Comparison of ENCODE assay signal across 12 cellular contexts in the genomic region with DNA sequence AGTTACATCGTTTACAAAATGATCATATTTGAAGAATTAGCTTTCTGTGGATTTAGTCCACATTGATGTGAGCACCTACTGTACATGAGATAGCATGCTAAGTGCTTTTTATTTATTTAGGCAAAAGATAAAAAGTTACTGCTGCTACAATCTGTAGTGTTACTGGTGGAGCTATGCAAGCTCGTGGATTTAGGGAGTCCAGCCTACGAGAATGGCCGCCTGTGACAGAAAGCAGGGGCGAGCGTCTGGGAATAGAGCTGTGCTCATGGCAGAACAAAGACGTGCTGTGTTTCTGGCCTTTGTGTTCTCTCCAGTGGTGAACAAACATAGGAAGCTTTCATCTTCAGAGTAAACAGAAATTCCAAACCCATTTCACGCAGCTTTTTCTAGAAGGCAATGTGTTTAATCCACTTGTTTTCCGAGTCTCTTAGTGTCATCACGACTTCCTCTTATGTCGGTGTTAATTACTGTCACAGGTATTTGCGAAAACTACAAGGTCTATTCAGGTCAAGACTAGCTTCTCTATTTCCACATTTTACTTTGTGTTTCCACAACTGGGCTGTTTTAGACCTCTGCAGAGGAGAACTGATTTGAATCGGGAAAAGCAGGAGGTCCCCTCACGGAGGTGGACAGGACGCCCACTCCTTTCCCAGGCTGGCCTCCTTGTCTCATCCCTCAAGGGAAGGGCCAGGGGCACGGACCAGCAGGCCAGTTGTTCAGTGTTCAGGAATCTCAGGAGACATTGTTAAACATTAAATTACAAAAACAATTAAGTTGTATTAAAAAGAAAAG.
DNase-seq lines count a peak whose midpoint lies in the region; ATAC-seq, FAIRE-seq and TF ChIP-seq lines count a peak whose summit lies in the region.
"Had no signal": no experiment of that assay in that cellular context is flagged by ENCODE, and none has a peak within 500 bp of the region (broad histone marks: within the 10 kb centered on the region; RNA-seq: fewer than 3 reads in every experiment).

No MANE protein-coding gene starts in this region.

- peaks cover 9% of the 10 kb centered on the region for H3K9me3 Mint-ChIP-seq in chondrocyte (ENCODE audit: low read depth)
- H3K9me3 Mint-ChIP-seq in activated T-helper 17 cell treated with anti-CD3 and anti-CD28 coated beads, Interleukin-2, amount 50 U/mL, for 72 hours: no peaks in the 10 kb centered on the region
- H3K9me3 Mint-ChIP-seq: activated naive CD8-positive, alpha-beta T cell treated with anti-CD3 and anti-CD28 coated beads, Interleukin-2, amount 10 ng/mL, durations not matched to agents 7 days and 5 days; naive thymus-derived CD4-positive, alpha-beta T cell; stimulated activated naive CD8-positive, alpha-beta T cell treated with anti-CD3 and anti-CD28 coated beads, Interleukin-15, amount 100 ng/mL, for 72 hours had no signal

- FAIRE-seq in frontal cortex (lab: Jason Lieb, UNC): peak; percentile 81

- peaks cover 16% of the 10 kb centered on the region for H3K4me1 Mint-ChIP-seq in chondrocyte (ENCODE audit: low read depth)
- H3K4me1 Mint-ChIP-seq in activated T-helper 17 cell treated with anti-CD3 and anti-CD28 coated beads, Interleukin-2, amount 50 U/mL, for 72 hours: peaks cover 9% of the 10 kb centered on the region

- no peak overlapping the region for H3K27ac Mint-ChIP-seq in chondrocyte (ENCODE audit: unreplicated experiment)
- no peak overlapping the region for H3K27ac Mint-ChIP-seq in activated T-helper 17 cell treated with anti-CD3 and anti-CD28 coated beads, Interleukin-2, amount 50 U/mL, for 72 hours
- H3K27ac Mint-ChIP-seq: activated naive CD8-positive, alpha-beta T cell treated with anti-CD3 and anti-CD28 coated beads, Interleukin-2, amount 10 ng/mL, durations not matched to agents 7 days and 5 days; B cell; stimulated activated naive CD8-positive, alpha-beta T cell treated with anti-CD3 and anti-CD28 coated beads, Interleukin-15, amount 100 ng/mL, for 72 hours had no signal

- DNase-seq in G401 (ENCODE audit: low spot score): peak; percentile 8
- DNase-seq in NCI-H748 (lab: John Stamatoyannopoulos, UW; ENCODE audit: unreplicated experiment): peak; percentile 93
- peak; percentile 77 to 78 for DNase-seq in frontal cortex (ENCODE audit: low spot score in 2 of 2)
- peak; percentile 99 for DNase-seq in pons (ENCODE audit: low spot score)
- no peak for DNase-seq in chondrocyte (ENCODE audit: low spot score)
- no peak for DNase-seq in activated naive CD4-positive, alpha-beta T cell treated with anti-CD3 and anti-CD28 coated beads, Interleukin-2, amount 50 U/mL, for 16 hours
- DNase-seq: activated naive CD8-positive, alpha-beta T cell treated with anti-CD3 and anti-CD28 coated beads, Interleukin-2, amount 10 ng/mL, durations not matched to agents 7 days and 5 days; naive thymus-derived CD4-positive, alpha-beta T cell; stimulated activated naive CD8-positive, alpha-beta T cell treated with anti-CD3 and anti-CD28 coated beads, Interleukin-15, amount 100 ng/mL, for 72 hours had no signal

- no peak for TF ChIP-seq CTCF in chondrocyte (IDR thresholded peaks at IDR 0.05)

- H3K27me3 Mint-ChIP-seq in chondrocyte (ENCODE audit: low read depth): no peaks in the 10 kb centered on the region
- H3K27me3 Mint-ChIP-seq in activated T-helper 17 cell treated with anti-CD3 and anti-CD28 coated beads, Interleukin-2, amount 50 U/mL, for 72 hours: no peaks in the 10 kb centered on the region
- H3K27me3 Mint-ChIP-seq: activated naive CD8-positive, alpha-beta T cell treated with anti-CD3 and anti-CD28 coated beads, Interleukin-2, amount 10 ng/mL, durations not matched to agents 7 days and 5 days; B cell; naive thymus-derived CD4-positive, alpha-beta T cell; stimulated activated naive CD8-positive, alpha-beta T cell treated with anti-CD3 and anti-CD28 coated beads, Interleukin-15, amount 100 ng/mL, for 72 hours had no signal

- H3K36me3 Mint-ChIP-seq in chondrocyte (ENCODE audit: low read depth): no peaks in the 10 kb centered on the region
- H3K36me3 Mint-ChIP-seq in activated T-helper 17 cell treated with anti-CD3 and anti-CD28 coated beads, Interleukin-2, amount 50 U/mL, for 72 hours (ENCODE audit: low read depth): no peaks in the 10 kb centered on the region
- H3K36me3 Mint-ChIP-seq: activated naive CD8-positive, alpha-beta T cell treated with anti-CD3 and anti-CD28 coated beads, Interleukin-2, amount 10 ng/mL, durations not matched to agents 7 days and 5 days had no signal

- H3K4me3 Mint-ChIP-seq in chondrocyte (ENCODE audit: unreplicated experiment): no peak overlapping the region
- H3K4me3 Mint-ChIP-seq in activated T-helper 17 cell treated with anti-CD3 and anti-CD28 coated beads, Interleukin-2, amount 50 U/mL, for 72 hours: no peak overlapping the region
- H3K4me3 Mint-ChIP-seq: activated naive CD8-positive, alpha-beta T cell treated with anti-CD3 and anti-CD28 coated beads, Interleukin-2, amount 10 ng/mL, durations not matched to agents 7 days and 5 days; B cell; stimulated activated naive CD8-positive, alpha-beta T cell treated with anti-CD3 and anti-CD28 coated beads, Interleukin-15, amount 100 ng/mL, for 72 hours had no signal

- in situ Hi-C loops in G401 (cut with HindIII; ENCODE audit: low sequenced_read_pairs): no loop called here

- no peak for ATAC-seq in GM19397 (IDR thresholded peaks at IDR 0.05; ENCODE audit: unreplicated experiment)
- ATAC-seq in activated T-helper 17 cell treated with anti-CD3 and anti-CD28 coated beads, Interleukin-2, amount 50 U/mL, for 72 hours (replicated peaks): no peak
- ATAC-seq: naive thymus-derived CD4-positive, alpha-beta T cell; stimulated activated naive CD8-positive, alpha-beta T cell treated with anti-CD3 and anti-CD28 coated beads, Interleukin-15, amount 100 ng/mL, for 72 hours had no signal

Comparison
In these comparisons a context has a peak if more than half of its experiments do, and no peak if none do; other contexts are left out.
1. DNase-seq: peak in G401 (single experiment), NCI-H748 (single experiment), frontal cortex (2 of 2) and pons (single experiment); none in chondrocyte (single experiment) and activated naive CD4-positive, alpha-beta T cell treated with anti-CD3 and anti-CD28 coated beads, Interleukin-2, amount 50 U/mL, for 16 hours (single experiment).